9 cellular contexts compared by ENCODE assay signal in genomic region chr16:55842369-55843104, GRCh38. TPM values are rescaled to one million over a fixed set of nuclear protein-coding genes. Genes with fewer than 3 reads are reported as not detected.
A peak's percentile ranks its signal among the peaks of the same experiment; 100 is the strongest.
DNase-seq lines count a peak whose midpoint lies in the region; ATAC-seq, FAIRE-seq and TF ChIP-seq lines count a peak whose summit lies in the region.
"Had no signal": no experiment of that assay in that cellular context is flagged by ENCODE, and none has a peak within 500 bp of the region (broad histone marks: within the 10 kb centered on the region; RNA-seq: fewer than 3 reads in every experiment).

No MANE protein-coding gene starts in this region.

- CTCF ChIA-PET in endothelial cell of umbilical vein (lab: Charles Lee): interaction anchor here (0.8 to 2.1 kb wide), 6 partner anchors 9 to 476 kb away, joined by 3 to 26 read pairs (median 5); partner anchors contain the start of gene CES1

- H3K36me3 ChIP-seq in RWPE2 (ENCODE audit: low read depth) (no peaks in the 10 kb centered on the region), endothelial cell of umbilical vein (ENCODE audit: control insufficient read depth in 2 of 2, extremely low read depth in 1 of 2, insufficient read depth in 2 of 2, low read length in 2 of 2) (no peaks in the 10 kb centered on the region)

- H3K4me2 ChIP-seq in endothelial cell of umbilical vein (ENCODE audit: insufficient read depth, low read length): no peak overlapping the region

- H3K4me3 ChIP-seq in RWPE2 (ENCODE audit: severe bottlenecking) (no peak overlapping the region), endothelial cell of umbilical vein (replicated peaks in 1 of 3; ENCODE audit: insufficient read depth in 1 of 3, low read depth in 1 of 3, low read length in 3 of 3) (no peak overlapping the region)

- H3K9me3 ChIP-seq in RWPE2 (ENCODE audit: severe bottlenecking) (no peaks in the 10 kb centered on the region), endothelial cell of umbilical vein (replicated peaks; ENCODE audit: control insufficient read depth, insufficient read depth, low read length) (no peaks in the 10 kb centered on the region)

- H3K79me2 ChIP-seq in endothelial cell of umbilical vein (ENCODE audit: control insufficient read depth, insufficient read depth, low read length): no peaks in the 10 kb centered on the region

- ATAC-seq in RWPE2 (ENCODE audit: low read depth): peak; percentile 62
- no peak for ATAC-seq in HG03108 (IDR thresholded peaks at IDR 0.05; ENCODE audit: unreplicated experiment)
- ATAC-seq in GM21825 (IDR thresholded peaks at IDR 0.05; ENCODE audit: unreplicated experiment): no peak

- POLR2A ChIA-PET in endothelial cell of umbilical vein (lab: Charles Lee): no interaction called here

- H2AFZ ChIP-seq in endothelial cell of umbilical vein (ENCODE audit: low read depth, low read length): no peak overlapping the region

- H3K27me3 ChIP-seq in RWPE2 (ENCODE audit: insufficient read depth, poor library complexity, severe bottlenecking) (peaks cover 4% of the 10 kb centered on the region), endothelial cell of umbilical vein (ENCODE audit: control insufficient read depth in 2 of 2, insufficient read depth in 2 of 2, low read length in 2 of 2) (no peaks in the 10 kb centered on the region)

- TF ChIP-seq POLR2A in endothelial cell of umbilical vein (IDR thresholded peaks at IDR 0.05; ENCODE audit: low read depth, low read length): no peak

- BruUV-seq in endothelial cell of umbilical vein (replicated peaks; lab: Mats Ljungman, UMichigan): no TSS peak

- dilution Hi-C loops in endothelial cell of umbilical vein (cut with MboI; ENCODE audit: extremely low pct_ligation_motif_present, low sequenced_read_pairs): loop anchor here (25.0 kb wide), 1 partner anchor 105 kb away; no protein-coding TSS in a partner anchor

- no peaks in the 10 kb centered on the region for H4K20me1 ChIP-seq in endothelial cell of umbilical vein (replicated peaks; ENCODE audit: control insufficient read depth, extremely low read depth, insufficient read depth, low read length)

- DNase-seq in stimulated activated CD4-positive, alpha-beta T cell treated with anti-CD3 and anti-CD28 coated beads, Interleukin-2, amount 100 ng/mL, for 48 hours: peak; percentile 3 to 10
- no peak for DNase-seq in stimulated activated CD4-positive, alpha-beta T cell treated with anti-CD3 and anti-CD28 coated beads, Interleukin-4, amount 100 ng/mL, for 4 hours
- DNase-seq in HT1080 (ENCODE audit: low read depth): peak; percentile 27
- DNase-seq in RWPE2 (ENCODE audit: low spot score): no peak
- peak; percentile 48 for DNase-seq in endothelial cell of umbilical vein (ENCODE audit: low read depth, low spot score)
- peak; percentile 37 for DNase-seq in mucosa of gallbladder (ENCODE audit: low spot score)

- FAIRE-seq in endothelial cell of umbilical vein (lab: Jason Lieb, UNC): peak; percentile 54

- H3K4me1 ChIP-seq in RWPE2 (ENCODE audit: insufficient read depth, poor library complexity, severe bottlenecking) (no peaks in the 10 kb centered on the region), endothelial cell of umbilical vein (ENCODE audit: control insufficient read depth, extremely low read depth, insufficient read depth, low read length) (no peaks in the 10 kb centered on the region)

- H3K27ac ChIP-seq in RWPE2 (ENCODE audit: poor library complexity, severe bottlenecking) (no peak overlapping the region), endothelial cell of umbilical vein (ENCODE audit: insufficient read depth, low read depth, low read length) (no peak overlapping the region)

- intact Hi-C loops in endothelial cell of umbilical vein (cut with micrococcal nuclease): loop anchor here (1.0 to 10.0 kb wide), 3 partner anchors 130 to 472 kb away; no protein-coding TSS in a partner anchor

- TF ChIP-seq CTCF in RWPE2 (IDR thresholded peaks at IDR 0.05; ENCODE audit: poor library complexity, severe bottlenecking): peak; percentile 90
- peak; percentile 47 to 56 for TF ChIP-seq CTCF in endothelial cell of umbilical vein (IDR thresholded peaks at IDR 0.05; ENCODE audit: extremely low read depth in 1 of 2, insufficient read depth in 1 of 2, low read depth in 1 of 2, low read length in 2 of 2)

- no peak overlapping the region for H3K9ac ChIP-seq in endothelial cell of umbilical vein (replicated peaks; ENCODE audit: extremely low read depth, insufficient read depth, low read length)

- H3K9me1 ChIP-seq in endothelial cell of umbilical vein (replicated peaks; ENCODE audit: control insufficient read depth, extremely low read depth, insufficient read depth, low read length): no peaks in the 10 kb centered on the region

TF ChIP-seq in endothelial cell of umbilical vein, 7 proteins besides CTCF, POLR2A, EP300 and RAD21:
- no peak for TF ChIP-seq POLR2AphosphoS5 (IDR thresholded peaks at IDR 0.05; ENCODE audit: insufficient read depth, low read depth, low read length)
- no peak for TF ChIP-seq MYC (IDR thresholded peaks at IDR 0.05; ENCODE audit: low read depth, low read length)
- no peak for TF ChIP-seq MAX (IDR thresholded peaks at IDR 0.05; ENCODE audit: insufficient read depth, insufficient read length)
- TF ChIP-seq EZH2 (IDR thresholded peaks at IDR 0.05; ENCODE audit: borderline replicate concordance, low read depth, low read length, severe bottlenecking): no peak
- no peak for TF ChIP-seq GATA2 (IDR thresholded peaks at IDR 0.05; ENCODE audit: insufficient read depth, insufficient read length, low read depth, low read length)
- TF ChIP-seq FOS (IDR thresholded peaks at IDR 0.05; ENCODE audit: borderline replicate concordance, insufficient read depth, low read length): no peak
- TF ChIP-seq JUN (IDR thresholded peaks at IDR 0.05; ENCODE audit: borderline replicate concordance, insufficient read depth, insufficient read length, low read depth): no peak

RNA-seq across cellular contexts. Expression of gene CES1, which starts 9.6 kb away (rescaled TPM):
- total RNA-seq in HT1080 (2014; rRNA removed; shearing (Covaris generic)): 2.7 and 4.8 TPM in 2 replicates
- polyA plus RNA-seq in HT1080 (2015; cell fraction: cytosol; rRNA removed): 7.1 and 12.8 TPM in 2 replicates
- polyA plus RNA-seq in HT1080 (2015; cell fraction: nucleus; rRNA removed): 2.0 and 6.2 TPM in 2 replicates
- not detected in 2 replicates for total RNA-seq in endothelial cell of umbilical vein
- not detected in 2 replicates for polyA plus RNA-seq in endothelial cell of umbilical vein
- polyA plus RNA-seq in endothelial cell of umbilical vein (2011; cell fraction: cytosol; rRNA removed): not detected in 2 replicates
- polyA plus RNA-seq in endothelial cell of umbilical vein (2011; cell fraction: nucleus; rRNA removed): not detected in 2 replicates
- not detected in 2 replicates for polyA plus RNA-seq in endothelial cell of umbilical vein (2012)
- polyA minus RNA-seq in endothelial cell of umbilical vein: not detected in 2 replicates
- polyA minus RNA-seq in endothelial cell of umbilical vein (2011; cell fraction: cytosol; rRNA and poly(A)+ RNA removed): 17.4 TPM
- polyA minus RNA-seq in endothelial cell of umbilical vein (2011; cell fraction: nucleus; rRNA and poly(A)+ RNA removed): not detected in 2 replicates
- total RNA-seq in mucosa of gallbladder: 704 TPM

RNA-seq across cellular contexts. Expression of gene CES5A, which starts 32.6 kb away (rescaled TPM):
- not detected in 2 replicates for total RNA-seq in HT1080 (2014; rRNA removed; shearing (Covaris generic))
- not detected in 2 replicates for polyA plus RNA-seq in HT1080 (2015; cell fraction: cytosol; rRNA removed)
- polyA plus RNA-seq in HT1080 (2015; cell fraction: nucleus; rRNA removed): not detected in 2 replicates
- total RNA-seq in endothelial cell of umbilical vein: not detected in 2 replicates
- polyA plus RNA-seq in endothelial cell of umbilical vein: not detected in 2 replicates
- not detected in 2 replicates for polyA plus RNA-seq in endothelial cell of umbilical vein (2011; cell fraction: cytosol; rRNA removed)
- polyA plus RNA-seq in endothelial cell of umbilical vein (2011; cell fraction: nucleus; rRNA removed): not detected in 2 replicates
- not detected in 2 replicates for polyA plus RNA-seq in endothelial cell of umbilical vein (2012)
- not detected in 2 replicates for polyA minus RNA-seq in endothelial cell of umbilical vein
- not detected for polyA minus RNA-seq in endothelial cell of umbilical vein (2011; cell fraction: cytosol; rRNA and poly(A)+ RNA removed)
- polyA minus RNA-seq in endothelial cell of umbilical vein (2011; cell fraction: nucleus; rRNA and poly(A)+ RNA removed): not detected in 2 replicates
- total RNA-seq in mucosa of gallbladder: 2.2 TPM
- total RNA-seq: subcutaneous adipose tissue had no signal

Comparison
In these comparisons a context has a peak if more than half of its experiments do, and no peak if none do; other contexts are left out.
1. DNase-seq: peak in stimulated activated CD4-positive, alpha-beta T cell treated with anti-CD3 and anti-CD28 coated beads, Interleukin-2, amount 100 ng/mL, for 48 hours (2 of 2), HT1080 (single experiment), endothelial cell of umbilical vein (single experiment) and mucosa of gallbladder (single experiment); none in stimulated activated CD4-positive, alpha-beta T cell treated with anti-CD3 and anti-CD28 coated beads, Interleukin-4, amount 100 ng/mL, for 4 hours (0 of 2) and RWPE2 (single experiment).
2. RNA of gene CES1, which starts 9.6 kb away (total RNA-seq): 704 TPM in mucosa of gallbladder (single experiment); 2.7 to 4.8 TPM in HT1080 and not detected in endothelial cell of umbilical vein; every median in the first group is over 100 times any median in the second.